ENCODE assay signal across 15 cellular contexts in the genomic region with DNA sequence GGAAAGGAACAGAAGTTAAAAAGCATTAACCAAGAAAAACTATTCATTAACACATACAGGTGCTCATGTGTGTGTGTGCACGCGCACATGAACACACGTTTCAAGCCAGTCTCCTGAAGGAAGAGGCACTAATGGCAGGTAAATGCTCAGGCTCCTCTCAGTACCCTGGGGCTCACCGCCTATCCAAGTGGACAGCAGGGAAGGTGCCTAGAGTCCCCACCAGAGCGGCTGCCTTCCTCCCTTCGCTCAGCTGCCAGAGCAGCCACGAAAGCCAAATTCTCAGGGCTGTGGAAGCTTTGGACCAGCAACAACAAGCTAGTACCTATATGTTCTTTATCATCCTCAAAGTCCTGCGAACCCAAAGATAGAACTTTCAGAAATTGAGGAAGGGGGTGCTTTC. TPM values are rescaled to one million over a fixed set of nuclear protein-coding genes. Genes with fewer than 3 reads are reported as not detected.
DNase-seq lines count a peak whose midpoint lies in the region; ATAC-seq and TF ChIP-seq lines count a peak whose summit lies in the region.
"Had no signal": no experiment of that assay in that cellular context is flagged by ENCODE, and none has a peak within 500 bp of the region (broad histone marks: within the 10 kb centered on the region; RNA-seq: fewer than 3 reads in every experiment).

No MANE protein-coding gene starts in this region.

- H3K27ac ChIP-seq in heart right ventricle (peak overlapping the region in 6 of 10 donors; percentile 83 to 90 (median 88)), substantia nigra (ENCODE audit: low read depth, low read length, poor library complexity, severe bottlenecking) (peak overlapping the region; percentile 81)
- H3K27ac ChIP-seq: colonic mucosa, SJCRH30 had no signal

- peak; percentile 20 for DNase-seq in activated T-cell treated with anti-CD3 and anti-CD28 coated beads, Interleukin-2, amount 50 U/mL, for 24 hours
- no peak for DNase-seq in activated T-cell treated with anti-CD3 and anti-CD28 coated beads for 4 hours
- DNase-seq in heart right ventricle = peak in 1 of 2 donors; percentile 4
- no peak for DNase-seq in substantia nigra (lab: John Stamatoyannopoulos, UW)
- DNase-seq in cerebellar cortex (ENCODE audit: low spot score) = no peak
- no peak for DNase-seq in SIG-M5 (lab: John Stamatoyannopoulos, UW)
- DNase-seq: activated naive CD4-positive, alpha-beta T cell treated with anti-CD3 and anti-CD28 coated beads, Interleukin-2, amount 50 U/mL, for 16 hours; colonic mucosa; glutamatergic neuron; kidney; NCI-H1105; NK-92 treated with Interleukin-12 subunit alpha and Interleukin-12 subunit beta, amount 100 ng/mL, for 24 hours; SJCRH30 had no signal

- H3K4me3 ChIP-seq in heart right ventricle = no peak overlapping the region
- H3K4me3 ChIP-seq: colonic mucosa, SJCRH30 had no signal

- ATAC-seq in activated T-helper 17 cell treated with anti-CD3 and anti-CD28 coated beads, Interleukin-2, amount 50 U/mL, for 72 hours (replicated peaks) = no peak
- ATAC-seq in heart right ventricle (no peak), GM21528 (IDR thresholded peaks at IDR 0.05; ENCODE audit: low FRiP score, unreplicated experiment) (no peak)

- H3K9me3 Mint-ChIP-seq in activated T-cell treated with anti-CD3 and anti-CD28 coated beads, Interleukin-2, amount 50 U/mL, for 24 hours = no peaks in the 10 kb centered on the region
- no peaks in the 10 kb centered on the region for H3K9me3 Mint-ChIP-seq in activated T-helper 17 cell treated with anti-CD3 and anti-CD28 coated beads, Interleukin-2, amount 50 U/mL, for 72 hours

- no peaks in the 10 kb centered on the region for H3K27me3 Mint-ChIP-seq in activated T-cell treated with anti-CD3 and anti-CD28 coated beads, Interleukin-2, amount 50 U/mL, for 24 hours
- H3K27me3 Mint-ChIP-seq in activated T-helper 17 cell treated with anti-CD3 and anti-CD28 coated beads, Interleukin-2, amount 50 U/mL, for 72 hours = no peaks in the 10 kb centered on the region

- H3K4me3 Mint-ChIP-seq in activated T-cell treated with anti-CD3 and anti-CD28 coated beads, Interleukin-2, amount 50 U/mL, for 24 hours = no peak overlapping the region
- H3K4me3 Mint-ChIP-seq in activated T-helper 17 cell treated with anti-CD3 and anti-CD28 coated beads, Interleukin-2, amount 50 U/mL, for 72 hours = no peak overlapping the region

- H3K4me1 Mint-ChIP-seq in activated T-cell treated with anti-CD3 and anti-CD28 coated beads, Interleukin-2, amount 50 U/mL, for 24 hours (ENCODE audit: low read depth) = peaks cover 13% of the 10 kb centered on the region
- H3K4me1 Mint-ChIP-seq in activated T-helper 17 cell treated with anti-CD3 and anti-CD28 coated beads, Interleukin-2, amount 50 U/mL, for 72 hours = peaks cover 8% of the 10 kb centered on the region

- no peaks in the 10 kb centered on the region for H3K27me3 ChIP-seq in heart right ventricle
- H3K27me3 ChIP-seq: colonic mucosa, SJCRH30 had no signal

- H3K36me3 ChIP-seq in heart right ventricle = peaks cover 0 to 58% (median 9%) of the 10 kb centered on the region in 9 donors

- H3K9me3 ChIP-seq in heart right ventricle = no peaks in the 10 kb centered on the region
- H3K9me3 ChIP-seq: colonic mucosa, SJCRH30 had no signal

- peak overlapping the region; percentile 56 for H3K27ac Mint-ChIP-seq in activated T-cell treated with anti-CD3 and anti-CD28 coated beads, Interleukin-2, amount 50 U/mL, for 24 hours
- H3K27ac Mint-ChIP-seq in activated T-helper 17 cell treated with anti-CD3 and anti-CD28 coated beads, Interleukin-2, amount 50 U/mL, for 72 hours = peak overlapping the region; percentile 78

- intact Hi-C loops in heart right ventricle (cut with DNase I) = loop anchor here in 3 of 10 donors (5.0 to 10.0 kb wide), 3 partner anchors 55 to 232 kb away; no protein-coding TSS in a partner anchor

- no peak for TF ChIP-seq CTCF in heart right ventricle (IDR thresholded peaks at IDR 0.05)

- 94 to 97% methylated on average over 8 of the region's 8 CpGs for WGBS in heart right ventricle, 2 donors

- peaks cover 58% of the 10 kb centered on the region for H3K36me3 Mint-ChIP-seq in activated T-cell treated with anti-CD3 and anti-CD28 coated beads, Interleukin-2, amount 50 U/mL, for 24 hours (ENCODE audit: low read depth)
- peaks cover 46% of the 10 kb centered on the region for H3K36me3 Mint-ChIP-seq in activated T-helper 17 cell treated with anti-CD3 and anti-CD28 coated beads, Interleukin-2, amount 50 U/mL, for 72 hours (ENCODE audit: low read depth)

- peaks cover 20 to 62% (median 46%) of the 10 kb centered on the region in 9 donors for H3K4me1 ChIP-seq in heart right ventricle
- H3K4me1 ChIP-seq: colonic mucosa had no signal

RNA-seq across cellular contexts. Expression of a gene that starts 42.6 kb away (rescaled TPM):
- 100 to 1,000 TPM; 184 to 628 TPM for total RNA-seq in activated T-helper 17 cell treated with anti-CD3 and anti-CD28 coated beads, Interleukin-2, amount 50 U/mL, for 72 hours
- total RNA-seq in heart right ventricle = 10 to 100 TPM; 36.6 to 63.6 (median 47.9) TPM
- 10 to 100 TPM; 38.8 to 81.7 TPM for polyA plus RNA-seq in heart right ventricle
